9 cellular contexts compared by ENCODE assay signal in the genomic region with DNA sequence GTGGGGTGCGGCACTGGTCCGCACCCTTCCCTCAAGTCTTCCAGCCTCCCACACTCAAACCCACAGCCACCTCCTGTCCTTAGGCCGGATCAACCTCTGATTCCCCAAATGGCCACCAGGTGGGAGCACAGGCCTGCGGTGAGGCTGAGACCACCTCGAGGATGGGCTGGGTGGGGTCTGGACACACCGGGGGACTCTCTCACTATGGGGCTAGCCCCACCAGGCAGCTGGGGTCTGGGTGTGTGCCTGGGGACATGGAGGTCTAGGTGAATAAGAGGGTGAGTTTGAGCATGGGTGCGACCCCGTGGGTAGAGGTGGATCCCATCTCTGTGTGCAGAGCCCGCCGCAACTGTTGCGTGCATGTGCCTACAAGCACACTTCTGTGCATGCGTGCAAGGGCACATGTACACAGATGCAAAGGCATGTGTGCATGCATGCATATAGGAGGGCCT. TPM values are rescaled to one million over a fixed set of nuclear protein-coding genes. Genes with fewer than 3 reads are reported as not detected.
A peak's percentile ranks its signal among the peaks of the same experiment; 100 is the strongest.
DNase-seq lines count a peak whose midpoint lies in the region; ATAC-seq and TF ChIP-seq lines count a peak whose summit lies in the region.
"Had no signal": no experiment of that assay in that cellular context is flagged by ENCODE, and none has a peak within 500 bp of the region (broad histone marks: within the 10 kb centered on the region; RNA-seq: fewer than 3 reads in every experiment).

No MANE protein-coding gene starts in this region.

- intact Hi-C loops in activated CD8-positive, alpha-beta T cell treated with anti-CD3 and anti-CD28 coated beads for 36 hours (cut with micrococcal nuclease) = loop anchor here (5.0 to 10.0 kb wide), 3 partner anchors 70 to 558 kb away; no protein-coding TSS in a partner anchor

- peaks cover 5% of the 10 kb centered on the region for H3K27me3 Mint-ChIP-seq in activated CD8-positive, alpha-beta T cell treated with anti-CD3 and anti-CD28 coated beads for 36 hours
- H3K27me3 Mint-ChIP-seq in activated CD8-positive, alpha-beta T cell treated with anti-CD3 and anti-CD28 coated beads, Interleukin-2, amount 10 ng/mL, durations not matched to agents 7 days and 5 days (ENCODE audit: low read depth) = peaks cover 6% of the 10 kb centered on the region
- peaks cover 5% of the 10 kb centered on the region for H3K27me3 Mint-ChIP-seq in endothelial cell (ENCODE audit: unreplicated experiment)
- H3K27me3 Mint-ChIP-seq in activated CD4-positive, alpha-beta T cell treated with anti-CD3 and anti-CD28 coated beads, Interleukin-2, amount 10 ng/mL, durations not matched to agents 7 days and 5 days = no peaks in the 10 kb centered on the region

- no peak for ATAC-seq in activated CD8-positive, alpha-beta T cell treated with anti-CD3 and anti-CD28 coated beads for 36 hours
- no peak for ATAC-seq in activated CD8-positive, alpha-beta T cell treated with anti-CD3 and anti-CD28 coated beads, Interleukin-2, amount 10 ng/mL, durations not matched to agents 7 days and 5 days
- ATAC-seq in GM21576 (IDR thresholded peaks at IDR 0.05; ENCODE audit: unreplicated experiment) = no peak

- DNase-seq in activated CD8-positive, alpha-beta T cell treated with anti-CD3 and anti-CD28 coated beads for 36 hours = peak; percentile 25
- DNase-seq in activated CD8-positive, alpha-beta T cell treated with anti-CD3 and anti-CD28 coated beads, Interleukin-2, amount 10 ng/mL, durations not matched to agents 7 days and 5 days = no peak
- DNase-seq in NCI-H345 (lab: John Stamatoyannopoulos, UW) (peak; percentile 10), endothelial cell (ENCODE audit: low spot score) (peak; percentile 62), retinal pigment epithelial cell (ENCODE audit: low read depth) (no peak), mesenteric fat pad (ENCODE audit: low spot score) (no peak)
- no peak for DNase-seq in activated CD4-positive, alpha-beta T cell treated with anti-CD3 and anti-CD28 coated beads, Interleukin-2, amount 10 ng/mL, durations not matched to agents 7 days and 5 days
- DNase-seq: stimulated activated CD4-positive, alpha-beta T cell treated with anti-CD3 and anti-CD28 coated beads, Interleukin-12 subunit alpha, Interleukin-12 subunit beta, amount 100 ng/mL, for 4 hours had no signal

- peak; percentile 48 for TF ChIP-seq CTCF in activated CD8-positive, alpha-beta T cell treated with anti-CD3 and anti-CD28 coated beads for 36 hours (IDR thresholded peaks at IDR 0.05)
- TF ChIP-seq CTCF in endothelial cell (IDR thresholded peaks at IDR 0.05; ENCODE audit: unreplicated experiment) (peak; percentile 76), retinal pigment epithelial cell (conservative IDR thresholded peaks at IDR 0.05; ENCODE audit: low read depth, low read length) (peak; percentile 63)

- peaks cover 10% of the 10 kb centered on the region for H3K4me1 Mint-ChIP-seq in activated CD8-positive, alpha-beta T cell treated with anti-CD3 and anti-CD28 coated beads for 36 hours (ENCODE audit: low read depth)
- H3K4me1 Mint-ChIP-seq in activated CD8-positive, alpha-beta T cell treated with anti-CD3 and anti-CD28 coated beads, Interleukin-2, amount 10 ng/mL, durations not matched to agents 7 days and 5 days (ENCODE audit: low read depth) = peaks cover 27% of the 10 kb centered on the region
- H3K4me1 Mint-ChIP-seq in endothelial cell (ENCODE audit: unreplicated experiment) = no peaks in the 10 kb centered on the region
- peaks cover 36% of the 10 kb centered on the region for H3K4me1 Mint-ChIP-seq in activated CD4-positive, alpha-beta T cell treated with anti-CD3 and anti-CD28 coated beads, Interleukin-2, amount 10 ng/mL, durations not matched to agents 7 days and 5 days

- POLR2A ChIA-PET in activated CD8-positive, alpha-beta T cell treated with anti-CD3 and anti-CD28 coated beads for 36 hours (lab: Charles Lee) = no interaction called here
- POLR2A ChIA-PET in activated CD8-positive, alpha-beta T cell treated with anti-CD3 and anti-CD28 coated beads, Interleukin-2, amount 10 ng/mL, durations not matched to agents 7 days and 5 days (lab: Charles Lee) = no interaction called here
- POLR2A ChIA-PET in activated CD4-positive, alpha-beta T cell treated with anti-CD3 and anti-CD28 coated beads, Interleukin-2, amount 10 ng/mL, durations not matched to agents 7 days and 5 days (lab: Charles Lee) = no interaction called here

- H3K4me3 ChIP-seq in retinal pigment epithelial cell (ENCODE audit: low read length) = no peak overlapping the region

- H3K9me3 Mint-ChIP-seq in activated CD8-positive, alpha-beta T cell treated with anti-CD3 and anti-CD28 coated beads for 36 hours = no peaks in the 10 kb centered on the region
- H3K9me3 Mint-ChIP-seq in activated CD8-positive, alpha-beta T cell treated with anti-CD3 and anti-CD28 coated beads, Interleukin-2, amount 10 ng/mL, durations not matched to agents 7 days and 5 days (ENCODE audit: insufficient read depth) = peaks cover 4% of the 10 kb centered on the region
- no peaks in the 10 kb centered on the region for H3K9me3 Mint-ChIP-seq in endothelial cell (ENCODE audit: unreplicated experiment)
- H3K9me3 Mint-ChIP-seq in activated CD4-positive, alpha-beta T cell treated with anti-CD3 and anti-CD28 coated beads, Interleukin-2, amount 10 ng/mL, durations not matched to agents 7 days and 5 days = peaks cover 12% of the 10 kb centered on the region

- no peak overlapping the region for H3K27ac Mint-ChIP-seq in activated CD8-positive, alpha-beta T cell treated with anti-CD3 and anti-CD28 coated beads for 36 hours
- H3K27ac Mint-ChIP-seq in activated CD8-positive, alpha-beta T cell treated with anti-CD3 and anti-CD28 coated beads, Interleukin-2, amount 10 ng/mL, durations not matched to agents 7 days and 5 days = no peak overlapping the region
- H3K27ac Mint-ChIP-seq in endothelial cell (ENCODE audit: unreplicated experiment) = no peak overlapping the region
- no peak overlapping the region for H3K27ac Mint-ChIP-seq in activated CD4-positive, alpha-beta T cell treated with anti-CD3 and anti-CD28 coated beads, Interleukin-2, amount 10 ng/mL, durations not matched to agents 7 days and 5 days

- CTCF ChIA-PET in activated CD8-positive, alpha-beta T cell treated with anti-CD3 and anti-CD28 coated beads for 36 hours (lab: Charles Lee) = no interaction called here
- CTCF ChIA-PET in activated CD8-positive, alpha-beta T cell treated with anti-CD3 and anti-CD28 coated beads, Interleukin-2, amount 10 ng/mL, durations not matched to agents 7 days and 5 days (lab: Charles Lee) = interaction anchor here (0.5 to 3.9 kb wide), 4 partner anchors 64 to 557 kb away, joined by 3 to 43 read pairs (median 22); partner anchors contain the start of gene GRK3
- CTCF ChIA-PET in activated CD4-positive, alpha-beta T cell treated with anti-CD3 and anti-CD28 coated beads, Interleukin-2, amount 10 ng/mL, durations not matched to agents 7 days and 5 days (lab: Charles Lee) = interaction anchor here (0.5 to 3.1 kb wide), 3 partner anchors 14 to 312 kb away, joined by 3 to 30 read pairs (median 14); no protein-coding TSS in a partner anchor

- no peak overlapping the region for H3K4me3 Mint-ChIP-seq in activated CD8-positive, alpha-beta T cell treated with anti-CD3 and anti-CD28 coated beads for 36 hours
- no peak overlapping the region for H3K4me3 Mint-ChIP-seq in activated CD8-positive, alpha-beta T cell treated with anti-CD3 and anti-CD28 coated beads, Interleukin-2, amount 10 ng/mL, durations not matched to agents 7 days and 5 days
- H3K4me3 Mint-ChIP-seq in endothelial cell (ENCODE audit: unreplicated experiment) = no peak overlapping the region
- no peak overlapping the region for H3K4me3 Mint-ChIP-seq in activated CD4-positive, alpha-beta T cell treated with anti-CD3 and anti-CD28 coated beads, Interleukin-2, amount 10 ng/mL, durations not matched to agents 7 days and 5 days

- no peaks in the 10 kb centered on the region for H3K36me3 Mint-ChIP-seq in activated CD8-positive, alpha-beta T cell treated with anti-CD3 and anti-CD28 coated beads for 36 hours (ENCODE audit: low read depth)
- peaks cover 15% of the 10 kb centered on the region for H3K36me3 Mint-ChIP-seq in activated CD8-positive, alpha-beta T cell treated with anti-CD3 and anti-CD28 coated beads, Interleukin-2, amount 10 ng/mL, durations not matched to agents 7 days and 5 days (ENCODE audit: low read depth)
- H3K36me3 Mint-ChIP-seq in endothelial cell (ENCODE audit: low read depth, unreplicated experiment) = no peaks in the 10 kb centered on the region
- peaks cover 8% of the 10 kb centered on the region for H3K36me3 Mint-ChIP-seq in activated CD4-positive, alpha-beta T cell treated with anti-CD3 and anti-CD28 coated beads, Interleukin-2, amount 10 ng/mL, durations not matched to agents 7 days and 5 days (ENCODE audit: low read depth)

RNA-seq across cellular contexts. Expression of gene MYO18B, which starts 32.6 kb away (rescaled TPM):
- total RNA-seq in activated CD8-positive, alpha-beta T cell treated with anti-CD3 and anti-CD28 coated beads for 36 hours = 1 to 10 TPM; 1.6 to 1.8 TPM
- 1 to 10 TPM; 1.2 TPM for total RNA-seq in activated CD8-positive, alpha-beta T cell treated with anti-CD3 and anti-CD28 coated beads, Interleukin-2, amount 10 ng/mL, durations not matched to agents 7 days and 5 days
- total RNA-seq in endothelial cell (ENCODE audit: unreplicated experiment) = not detected
- 0.10 TPM for total RNA-seq in mesenteric fat pad
- 1 to 10 TPM; 2.0 TPM for total RNA-seq in activated CD4-positive, alpha-beta T cell treated with anti-CD3 and anti-CD28 coated beads, Interleukin-2, amount 10 ng/mL, durations not matched to agents 7 days and 5 days

Comparison
In these comparisons a context has a peak if more than half of its experiments do, and no peak if none do; other contexts are left out.
1. DNase-seq: peak in activated CD8-positive, alpha-beta T cell treated with anti-CD3 and anti-CD28 coated beads for 36 hours (single experiment), NCI-H345 (single experiment) and endothelial cell (single experiment); none in activated CD8-positive, alpha-beta T cell treated with anti-CD3 and anti-CD28 coated beads, Interleukin-2, amount 10 ng/mL, durations not matched to agents 7 days and 5 days (single experiment), retinal pigment epithelial cell (single experiment), mesenteric fat pad (single experiment) and activated CD4-positive, alpha-beta T cell treated with anti-CD3 and anti-CD28 coated beads, Interleukin-2, amount 10 ng/mL, durations not matched to agents 7 days and 5 days (single experiment).
2. Peak in every context shown above with its lines, with median percentiles within 50 percentile points of each other: CTCF ChIP-seq.